7 cellular contexts compared by ENCODE assay signal in genomic region chrX:15334561-15334960, GRCh38. TPM values are rescaled to one million over a fixed set of nuclear protein-coding genes. Genes with fewer than 3 reads are reported as not detected.
DNase-seq lines count a peak whose midpoint lies in the region; ATAC-seq and TF ChIP-seq lines count a peak whose summit lies in the region.

No MANE protein-coding gene starts in this region.

- no peak for TF ChIP-seq CTCF in GM12875 (IDR thresholded peaks at IDR 0.05; ENCODE audit: borderline replicate concordance, insufficient read depth, low read depth, low read length)
- no peak for TF ChIP-seq CTCF in epithelial cell of esophagus (IDR thresholded peaks at IDR 0.05; ENCODE audit: insufficient read depth, low read depth, low read length, missing control alignments)
- no peak for TF ChIP-seq CTCF in osteoblast (IDR thresholded peaks at IDR 0.05; ENCODE audit: extremely low read depth, low read depth, low read length)

- H3K27ac ChIP-seq in osteoblast (ENCODE audit: low read depth, low read length): peak overlapping the region; percentile 81

- ATAC-seq in HG02852 (IDR thresholded peaks at IDR 0.05; ENCODE audit: unreplicated experiment) (no peak), HG03521 (IDR thresholded peaks at IDR 0.05; ENCODE audit: unreplicated experiment) (no peak), HG02840 (IDR thresholded peaks at IDR 0.05; ENCODE audit: low FRiP score, unreplicated experiment) (no peak)

- no peaks in the 10 kb centered on the region for H3K36me3 ChIP-seq in osteoblast (ENCODE audit: insufficient read depth, low read length)

- no peaks in the 10 kb centered on the region for H4K20me1 ChIP-seq in osteoblast (ENCODE audit: insufficient read depth, low read length)

- H2AFZ ChIP-seq in osteoblast (ENCODE audit: low read length): peak overlapping the region; percentile 67

- no peaks in the 10 kb centered on the region for H3K4me1 ChIP-seq in osteoblast (ENCODE audit: insufficient read depth, low read length)

- peak; percentile 43 for DNase-seq in RKO (ENCODE audit: low spot score)
- DNase-seq in epithelial cell of esophagus (ENCODE audit: low read depth): peak; percentile 81
- no peak for DNase-seq in osteoblast (ENCODE audit: insufficient read length, low spot score, missing footprints)

- peak overlapping the region; percentile 74 for H3K4me3 ChIP-seq in GM12875 (ENCODE audit: low read depth, low read length)
- H3K4me3 ChIP-seq in epithelial cell of esophagus (ENCODE audit: low read length): peak overlapping the region; percentile 77
- peak overlapping the region; percentile 77 for H3K4me3 ChIP-seq in osteoblast (ENCODE audit: insufficient read depth, low read length)

- H3K4me2 ChIP-seq in osteoblast (ENCODE audit: insufficient read depth, low read length): peak overlapping the region; percentile 86

- no peaks in the 10 kb centered on the region for H3K9me3 ChIP-seq in osteoblast (ENCODE audit: low read depth, low read length)

- peaks cover 6% of the 10 kb centered on the region for H3K27me3 ChIP-seq in osteoblast (ENCODE audit: insufficient read depth, low read length)

- H3K79me2 ChIP-seq in osteoblast (ENCODE audit: insufficient read depth, low read length): peaks cover 13% of the 10 kb centered on the region

RNA-seq across cellular contexts. Expression of gene PIGA, which starts 0.8 kb away (rescaled TPM):
- 8.5 and 8.7 TPM in 2 replicates for total RNA-seq in osteoblast

RNA-seq across cellular contexts. Expression of gene ASB11, which starts 19.1 kb away (rescaled TPM):
- not detected in 2 replicates for total RNA-seq in osteoblast

RNA-seq across cellular contexts. Expression of gene VEGFD, which starts 49.7 kb away (rescaled TPM):
- under 0.01 and 0.36 TPM in 2 replicates for total RNA-seq in osteoblast
